9 cellular contexts compared by ENCODE assay signal in the genomic region with DNA sequence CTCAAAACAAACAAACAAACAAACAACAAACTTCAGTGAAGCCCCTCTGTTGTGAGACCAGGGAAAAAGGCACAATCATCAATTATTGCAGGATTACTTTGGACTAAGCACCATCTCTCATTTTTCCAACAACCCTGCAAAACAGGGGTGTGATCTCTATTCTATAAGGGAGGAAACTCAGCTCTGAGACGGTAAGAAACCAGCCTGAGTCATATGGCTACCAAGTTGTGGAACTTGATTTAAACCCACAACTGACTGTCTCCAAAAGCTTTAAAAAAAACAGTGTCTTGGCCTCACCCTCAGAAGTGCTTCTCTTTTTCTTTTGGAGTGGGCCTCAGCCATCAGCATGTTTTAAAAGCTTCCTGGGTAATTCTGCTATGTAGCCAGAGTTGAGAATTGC. TPM values are rescaled to one million over a fixed set of nuclear protein-coding genes. Genes with fewer than 3 reads are reported as not detected.
DNase-seq lines count a peak whose midpoint lies in the region; ATAC-seq and TF ChIP-seq lines count a peak whose summit lies in the region.
"Had no signal": no experiment of that assay in that cellular context is flagged by ENCODE, and none has a peak within 500 bp of the region (broad histone marks: within the 10 kb centered on the region; RNA-seq: fewer than 3 reads in every experiment).

No MANE protein-coding gene starts in this region.

- H3K27me3 ChIP-seq in MM.1S (replicated peaks; ENCODE audit: insufficient read depth, low read length): no peaks in the 10 kb centered on the region

- H3K4me1 ChIP-seq in MM.1S (ENCODE audit: low read length): peaks cover 6% of the 10 kb centered on the region
- H3K4me1 ChIP-seq: parathyroid adenoma had no signal

- H3K9ac ChIP-seq in MM.1S (ENCODE audit: low read length): no peak overlapping the region
- H3K9ac ChIP-seq: parathyroid adenoma had no signal

- H2AFZ ChIP-seq in MM.1S (ENCODE audit: low read length): no peak overlapping the region
- H2AFZ ChIP-seq: parathyroid adenoma had no signal

- H3K36me3 Mint-ChIP-seq in mesothelial cell of epicardium: peaks cover 15% of the 10 kb centered on the region

- H3K9me3 ChIP-seq in MM.1S (replicated peaks; ENCODE audit: insufficient read depth, low read length): no peaks in the 10 kb centered on the region

- H3K9me3 Mint-ChIP-seq in mesothelial cell of epicardium: peaks cover 12% of the 10 kb centered on the region

- no peak overlapping the region for H3K27ac ChIP-seq in MM.1S (ENCODE audit: low read length)
- H3K27ac ChIP-seq: parathyroid adenoma had no signal

- H3K27me3 Mint-ChIP-seq in mesothelial cell of epicardium (ENCODE audit: low read depth): no peaks in the 10 kb centered on the region

- H3K4me3 Mint-ChIP-seq in mesothelial cell of epicardium: no peak overlapping the region

- peaks cover 4% of the 10 kb centered on the region; the same call in 1 of the 2 replicates for H3F3A ChIP-seq in MM.1S (ENCODE audit: insufficient read depth, low read length)

- TF ChIP-seq CTCF in GM12865 (IDR thresholded peaks at IDR 0.05; ENCODE audit: insufficient read depth, low read depth, low read length, missing control alignments) (no peak), foreskin fibroblast (IDR thresholded peaks at IDR 0.05; ENCODE audit: low read depth, low read length) (no peak), MM.1S (IDR thresholded peaks at IDR 0.05; ENCODE audit: low read length) (no peak), mesothelial cell of epicardium (IDR thresholded peaks at IDR 0.05; ENCODE audit: unreplicated experiment) (no peak)

- H4K20me1 ChIP-seq in MM.1S (ENCODE audit: insufficient read depth, low read length): no peaks in the 10 kb centered on the region

- no peaks in the 10 kb centered on the region for H3K9me2 ChIP-seq in MM.1S (replicated peaks; ENCODE audit: insufficient read depth, low read length)

- peak; percentile 94 for ATAC-seq in GM21529 (IDR thresholded peaks at IDR 0.05; ENCODE audit: unreplicated experiment)

- H3K4me1 Mint-ChIP-seq in mesothelial cell of epicardium: peaks cover 11% of the 10 kb centered on the region

- no peaks in the 10 kb centered on the region for H3K36me3 ChIP-seq in MM.1S (replicated peaks; ENCODE audit: insufficient read depth, low read length)

- DNase-seq in GM12865 (ENCODE audit: low read depth): peak; percentile 84
- peak; percentile 78 for DNase-seq in Kasumi-1 (lab: John Stamatoyannopoulos, UW)
- DNase-seq in foreskin fibroblast: peak; percentile 37 to 57
- no peak for DNase-seq in MM.1S
- DNase-seq in mesothelial cell of epicardium (ENCODE audit: low spot score in 2 of 2, unreplicated experiment in 2 of 2): no peak
- DNase-seq in COR-L47 (lab: John Stamatoyannopoulos, UW): no peak
- no peak for DNase-seq in NCI-H187 (lab: John Stamatoyannopoulos, UW)

- no peaks in the 10 kb centered on the region for H3K79me2 ChIP-seq in MM.1S (ENCODE audit: low read length)

- H3K4me2 ChIP-seq in MM.1S (ENCODE audit: low read depth, low read length): no peak overlapping the region

- H3K27ac Mint-ChIP-seq in mesothelial cell of epicardium: no peak overlapping the region

- H3K4me3 ChIP-seq in GM12865 (ENCODE audit: low read depth, low read length): no peak overlapping the region
- no peak overlapping the region for H3K4me3 ChIP-seq in foreskin fibroblast (ENCODE audit: low read depth in 1 of 2, low read length in 2 of 2)
- no peak overlapping the region for H3K4me3 ChIP-seq in MM.1S (ENCODE audit: low read length)

RNA-seq across cellular contexts. Expression of a gene that starts 49.8 kb away (rescaled TPM):
- 16.4 to 19.9 TPM (median 16.8 TPM) in 3 replicates for total RNA-seq in mesothelial cell of epicardium

Comparison
In these comparisons a context has a peak if more than half of its experiments do, and no peak if none do; other contexts are left out.
1. DNase-seq: peak in GM12865 (single experiment), Kasumi-1 (2 of 2) and foreskin fibroblast (2 of 2); none in MM.1S (single experiment), mesothelial cell of epicardium (0 of 2), COR-L47 (single experiment) and NCI-H187 (0 of 2).